ENCODE assay signal across 9 cellular contexts in the genomic region with DNA sequence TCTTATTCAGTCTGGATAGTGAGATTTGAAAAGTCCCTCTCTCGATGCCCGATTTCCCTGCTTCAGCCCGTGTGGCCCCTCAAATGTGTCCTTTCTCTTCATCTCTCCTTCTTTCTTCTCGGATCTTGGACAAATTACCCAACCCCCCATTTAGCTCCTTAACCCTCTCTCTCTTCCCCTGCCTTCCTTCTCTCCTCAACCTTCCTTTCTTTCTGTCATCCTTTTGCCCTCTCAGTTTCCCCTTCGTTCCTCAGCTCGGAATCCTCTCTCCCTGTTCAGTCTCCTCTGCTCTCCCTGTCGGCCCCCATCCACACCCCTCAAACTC. TPM values are rescaled to one million over a fixed set of nuclear protein-coding genes. Genes with fewer than 3 reads are reported as not detected.
DNase-seq lines count a peak whose midpoint lies in the region; ATAC-seq, FAIRE-seq and TF ChIP-seq lines count a peak whose summit lies in the region.
"Had no signal": no experiment of that assay in that cellular context is flagged by ENCODE, and none has a peak within 500 bp of the region (broad histone marks: within the 10 kb centered on the region; RNA-seq: fewer than 3 reads in every experiment).

No MANE protein-coding gene starts in this region.

- TF ChIP-seq CTCF in HEK293 (tag by site-specific recombination; IDR thresholded peaks at IDR 0.05): no peak
- TF ChIP-seq CTCF in kidney (IDR thresholded peaks at IDR 0.05; ENCODE audit: borderline replicate concordance, extremely low read depth, insufficient read depth): no peak

- H3K36me3 ChIP-seq in HEK293 (ENCODE audit: control insufficient read depth in 2 of 2, insufficient read depth in 1 of 2, low read length in 2 of 2) (no peaks in the 10 kb centered on the region), kidney (ENCODE audit: control insufficient read depth in 1 of 2, insufficient read depth in 2 of 2, low read length in 2 of 2) (no peaks in the 10 kb centered on the region)

- H3K27ac ChIP-seq in HEK293 (ENCODE audit: extremely low read depth, low read depth, low read length) (peak overlapping the region; percentile 80), angular gyrus (ENCODE audit: low read depth, low read length) (peak overlapping the region; percentile 99), kidney (ENCODE audit: low read depth in 2 of 2, low read length in 2 of 2) (peak overlapping the region; percentile 64 to 89)

- DNase-seq in kidney (no peak), superior temporal gyrus (ENCODE audit: extremely low spot score) (peak; percentile 71), left lobe of liver (ENCODE audit: low spot score) (no peak)

- H3K4me3 ChIP-seq in HEK293 (ENCODE audit: low read depth, low read length): peak overlapping the region; percentile 62
- peak overlapping the region; percentile 83 to 92 for H3K4me3 ChIP-seq in kidney (ENCODE audit: low read length in 2 of 2)

- ATAC-seq in GM21381 (IDR thresholded peaks at IDR 0.05; ENCODE audit: unreplicated experiment) (no peak), HG03025 (IDR thresholded peaks at IDR 0.05; ENCODE audit: low FRiP score, unreplicated experiment) (no peak), left lobe of liver (no peak), HG03439 (IDR thresholded peaks at IDR 0.05; ENCODE audit: unreplicated experiment) (no peak)

- FAIRE-seq in kidney (lab: Jason Lieb, UNC): no peak
- FAIRE-seq: endometrium had no signal

- intact Hi-C loops in kidney (cut with DNase I): loop anchor here (10.0 kb wide), 1 partner anchor 64 kb away; no protein-coding TSS in a partner anchor

- POLR2A ChIA-PET in HEK293 (lab: Yijun Ruan, JAX): interaction anchor here (0.6 to 4.1 kb wide), 23 partner anchors 8 to 341 kb away, joined by 3 to 32 read pairs (median 4); a partner anchor contains a TSS

- H3K4me1 ChIP-seq in HEK293 (ENCODE audit: control insufficient read depth, insufficient read depth, low read length) (peaks cover 14% of the 10 kb centered on the region), kidney (ENCODE audit: control insufficient read depth in 1 of 2, insufficient read depth in 1 of 2, low read depth in 1 of 2, low read length in 2 of 2) (peaks cover 9 to 20% of the 10 kb centered on the region in 2 donors)

- CTCF ChIA-PET in HEK293 (lab: Yijun Ruan, JAX): interaction anchor here (0.6 to 8.8 kb wide), 15 partner anchors 21 to 1917 kb away, joined by 3 to 137 read pairs (median 6); a partner anchor contains a TSS

- H3K9ac ChIP-seq in kidney (ENCODE audit: low read length in 2 of 2): peak overlapping the region; percentile 72 to 94

- H3K9me3 ChIP-seq in HEK293 (ENCODE audit: control insufficient read depth, insufficient read depth, low read depth, low read length) (no peaks in the 10 kb centered on the region), kidney (ENCODE audit: control insufficient read depth in 1 of 2, low read length in 2 of 2) (no peaks in the 10 kb centered on the region)

TF ChIP-seq in HEK293, 187 proteins besides CTCF, POLR2A, EP300 and RAD21 (continues in another document):
- TF ChIP-seq, protein P1, sequence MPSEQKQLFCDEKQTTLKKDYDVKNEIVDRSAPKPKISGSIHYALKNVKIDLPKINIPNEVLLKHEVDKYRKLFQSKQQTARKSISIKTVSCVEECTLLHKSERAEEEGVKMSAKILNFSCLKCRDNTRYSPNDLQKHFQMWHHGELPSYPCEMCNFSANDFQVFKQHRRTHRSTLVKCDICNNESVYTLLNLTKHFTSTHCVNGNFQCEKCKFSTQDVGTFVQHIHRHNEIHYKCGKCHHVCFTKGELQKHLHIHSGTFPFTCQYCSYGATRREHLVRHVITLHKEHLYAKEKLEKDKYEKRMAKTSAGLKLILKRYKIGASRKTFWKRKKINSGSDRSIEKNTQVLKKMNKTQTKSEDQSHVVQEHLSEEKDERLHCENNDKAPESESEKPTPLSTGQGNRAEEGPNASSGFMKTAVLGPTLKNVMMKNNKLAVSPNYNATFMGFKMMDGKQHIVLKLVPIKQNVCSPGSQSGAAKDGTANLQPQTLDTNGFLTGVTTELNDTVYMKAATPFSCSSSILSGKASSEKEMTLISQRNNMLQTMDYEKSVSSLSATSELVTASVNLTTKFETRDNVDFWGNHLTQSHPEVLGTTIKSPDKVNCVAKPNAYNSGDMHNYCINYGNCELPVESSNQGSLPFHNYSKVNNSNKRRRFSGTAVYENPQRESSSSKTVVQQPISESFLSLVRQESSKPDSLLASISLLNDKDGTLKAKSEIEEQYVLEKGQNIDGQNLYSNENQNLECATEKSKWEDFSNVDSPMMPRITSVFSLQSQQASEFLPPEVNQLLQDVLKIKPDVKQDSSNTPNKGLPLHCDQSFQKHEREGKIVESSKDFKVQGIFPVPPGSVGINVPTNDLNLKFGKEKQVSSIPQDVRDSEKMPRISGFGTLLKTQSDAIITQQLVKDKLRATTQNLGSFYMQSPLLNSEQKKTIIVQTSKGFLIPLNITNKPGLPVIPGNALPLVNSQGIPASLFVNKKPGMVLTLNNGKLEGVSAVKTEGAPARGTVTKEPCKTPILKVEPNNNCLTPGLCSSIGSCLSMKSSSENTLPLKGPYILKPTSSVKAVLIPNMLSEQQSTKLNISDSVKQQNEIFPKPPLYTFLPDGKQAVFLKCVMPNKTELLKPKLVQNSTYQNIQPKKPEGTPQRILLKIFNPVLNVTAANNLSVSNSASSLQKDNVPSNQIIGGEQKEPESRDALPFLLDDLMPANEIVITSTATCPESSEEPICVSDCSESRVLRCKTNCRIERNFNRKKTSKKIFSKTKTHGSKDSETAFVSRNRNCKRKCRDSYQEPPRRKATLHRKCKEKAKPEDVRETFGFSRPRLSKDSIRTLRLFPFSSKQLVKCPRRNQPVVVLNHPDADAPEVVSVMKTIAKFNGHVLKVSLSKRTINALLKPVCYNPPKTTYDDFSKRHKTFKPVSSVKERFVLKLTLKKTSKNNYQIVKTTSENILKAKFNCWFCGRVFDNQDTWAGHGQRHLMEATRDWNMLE (tag by site-specific recombination; conservative IDR thresholded peaks at IDR 0.05; ENCODE audit: low read depth): no peak
- TF ChIP-seq ZNF214 (tag by site-specific recombination; IDR thresholded peaks at IDR 0.05; ENCODE audit: borderline replicate concordance) (no peak), ZNF114 (tag by site-specific recombination; IDR thresholded peaks at IDR 0.05) (no peak), KLF1 (tag by site-specific recombination; IDR thresholded peaks at IDR 0.05) (no peak; the same call in 1 of the 2 replicates)
- TF ChIP-seq, protein P2, sequence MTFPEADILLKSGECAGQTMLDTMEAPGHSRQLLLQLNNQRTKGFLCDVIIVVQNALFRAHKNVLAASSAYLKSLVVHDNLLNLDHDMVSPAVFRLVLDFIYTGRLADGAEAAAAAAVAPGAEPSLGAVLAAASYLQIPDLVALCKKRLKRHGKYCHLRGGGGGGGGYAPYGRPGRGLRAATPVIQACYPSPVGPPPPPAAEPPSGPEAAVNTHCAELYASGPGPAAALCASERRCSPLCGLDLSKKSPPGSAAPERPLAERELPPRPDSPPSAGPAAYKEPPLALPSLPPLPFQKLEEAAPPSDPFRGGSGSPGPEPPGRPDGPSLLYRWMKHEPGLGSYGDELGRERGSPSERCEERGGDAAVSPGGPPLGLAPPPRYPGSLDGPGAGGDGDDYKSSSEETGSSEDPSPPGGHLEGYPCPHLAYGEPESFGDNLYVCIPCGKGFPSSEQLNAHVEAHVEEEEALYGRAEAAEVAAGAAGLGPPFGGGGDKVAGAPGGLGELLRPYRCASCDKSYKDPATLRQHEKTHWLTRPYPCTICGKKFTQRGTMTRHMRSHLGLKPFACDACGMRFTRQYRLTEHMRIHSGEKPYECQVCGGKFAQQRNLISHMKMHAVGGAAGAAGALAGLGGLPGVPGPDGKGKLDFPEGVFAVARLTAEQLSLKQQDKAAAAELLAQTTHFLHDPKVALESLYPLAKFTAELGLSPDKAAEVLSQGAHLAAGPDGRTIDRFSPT (tag by site-specific recombination; IDR thresholded peaks at IDR 0.05): no peak
- TF ChIP-seq, protein P3, sequence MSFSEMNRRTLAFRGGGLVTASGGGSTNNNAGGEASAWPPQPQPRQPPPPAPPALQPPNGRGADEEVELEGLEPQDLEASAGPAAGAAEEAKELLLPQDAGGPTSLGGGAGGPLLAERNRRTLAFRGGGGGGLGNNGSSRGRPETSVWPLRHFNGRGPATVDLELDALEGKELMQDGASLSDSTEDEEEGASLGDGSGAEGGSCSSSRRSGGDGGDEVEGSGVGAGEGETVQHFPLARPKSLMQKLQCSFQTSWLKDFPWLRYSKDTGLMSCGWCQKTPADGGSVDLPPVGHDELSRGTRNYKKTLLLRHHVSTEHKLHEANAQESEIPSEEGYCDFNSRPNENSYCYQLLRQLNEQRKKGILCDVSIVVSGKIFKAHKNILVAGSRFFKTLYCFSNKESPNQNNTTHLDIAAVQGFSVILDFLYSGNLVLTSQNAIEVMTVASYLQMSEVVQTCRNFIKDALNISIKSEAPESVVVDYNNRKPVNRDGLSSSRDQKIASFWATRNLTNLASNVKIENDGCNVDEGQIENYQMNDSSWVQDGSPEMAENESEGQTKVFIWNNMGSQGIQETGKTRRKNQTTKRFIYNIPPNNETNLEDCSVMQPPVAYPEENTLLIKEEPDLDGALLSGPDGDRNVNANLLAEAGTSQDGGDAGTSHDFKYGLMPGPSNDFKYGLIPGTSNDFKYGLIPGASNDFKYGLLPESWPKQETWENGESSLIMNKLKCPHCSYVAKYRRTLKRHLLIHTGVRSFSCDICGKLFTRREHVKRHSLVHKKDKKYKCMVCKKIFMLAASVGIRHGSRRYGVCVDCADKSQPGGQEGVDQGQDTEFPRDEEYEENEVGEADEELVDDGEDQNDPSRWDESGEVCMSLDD (tag by site-specific recombination; IDR thresholded peaks at IDR 0.05): no peak

RNA-seq across cellular contexts. Expression of a gene that starts 5.7 kb away (rescaled TPM):
- 1.7 TPM for total RNA-seq in kidney
- not detected for polyA plus RNA-seq in kidney (ENCODE audit: insufficient read depth, low read depth, low replicate concordance)
- not detected for total RNA-seq in left lobe of liver

RNA-seq across cellular contexts. Expression of a gene that starts 26.0 kb away (rescaled TPM):
- total RNA-seq in kidney (16.6 TPM), left lobe of liver (3.3 TPM)
- polyA plus RNA-seq in kidney (ENCODE audit: insufficient read depth, low read depth, low replicate concordance): 10.2 TPM

RNA-seq across cellular contexts. Expression of a gene that starts 33.7 kb away (rescaled TPM):
- total RNA-seq in kidney (141 TPM), left lobe of liver (71.7 TPM)
- polyA plus RNA-seq in kidney (ENCODE audit: insufficient read depth, low read depth, low replicate concordance): 181 TPM

RNA-seq across cellular contexts. Expression of a gene that starts 57.8 kb away (rescaled TPM):
- 1.6 TPM for total RNA-seq in kidney
- polyA plus RNA-seq in kidney (ENCODE audit: insufficient read depth, low read depth, low replicate concordance): not detected
- 0.68 TPM for total RNA-seq in left lobe of liver
